ENCODE assay signal across 14 cellular contexts in genomic region chr15:73941871-73942635, GRCh38. TPM values are rescaled to one million over a fixed set of nuclear protein-coding genes. Genes with fewer than 3 reads are reported as not detected.
DNase-seq lines count a peak whose midpoint lies in the region; ATAC-seq and TF ChIP-seq lines count a peak whose summit lies in the region.
"Had no signal": no experiment of that assay in that cellular context is flagged by ENCODE, and none has a peak within 500 bp of the region (broad histone marks: within the 10 kb centered on the region; RNA-seq: fewer than 3 reads in every experiment).

No MANE protein-coding gene starts in this region.

- TF ChIP-seq CTCF in right atrium auricular region (IDR thresholded peaks at IDR 0.05): no peak

- intact Hi-C loops in Right ventricle myocardium inferior (cut with DNase I): no loop called here

- H3K27ac ChIP-seq in right atrium auricular region (peak overlapping the region; percentile 43 to 71), SJSA1 (peak overlapping the region; percentile 86)
- H3K27ac ChIP-seq: C4-2B, upper lobe of right lung had no signal

- H3K36me3 ChIP-seq in right atrium auricular region (peaks cover 5% of the 10 kb centered on the region), SJSA1 (no peaks in the 10 kb centered on the region)
- H3K36me3 ChIP-seq: upper lobe of right lung had no signal

- H3K4me1 ChIP-seq in right atrium auricular region: peaks cover 0 to 44% of the 10 kb centered on the region in 2 donors
- peaks cover 23% of the 10 kb centered on the region for H3K4me1 ChIP-seq in SJSA1 (replicated peaks)

- H3K9me3 ChIP-seq in right atrium auricular region (no peaks in the 10 kb centered on the region), SJSA1 (replicated peaks) (no peaks in the 10 kb centered on the region)
- H3K9me3 ChIP-seq: upper lobe of right lung had no signal

- DNase-seq in right atrium auricular region (ENCODE audit: low spot score) (no peak), Right ventricle myocardium inferior (ENCODE audit: missing footprints) (no peak), SJSA1 (ENCODE audit: low read depth in 1 of 2, low spot score in 2 of 2) (no peak), kidney tubule cell (ENCODE audit: low spot score) (peak; percentile 81), T1000 (lab: John Stamatoyannopoulos, UW) (no peak), NCI-H69 (lab: John Stamatoyannopoulos, UW) (no peak)
- no peak for DNase-seq in stimulated activated CD8-positive, alpha-beta memory T cell treated with anti-CD3 and anti-CD28 coated beads, Interleukin-4, amount 100 ng/mL, for 48 hours
- DNase-seq: amygdala, endodermal cell, GOT3, NCI-H1930, upper lobe of right lung had no signal

- H3K4me3 ChIP-seq in right atrium auricular region (no peak overlapping the region), SJSA1 (no peak overlapping the region)
- H3K4me3 ChIP-seq: upper lobe of right lung had no signal

- H3K27me3 ChIP-seq in right atrium auricular region (no peaks in the 10 kb centered on the region), SJSA1 (replicated peaks) (no peaks in the 10 kb centered on the region)
- H3K27me3 ChIP-seq: upper lobe of right lung had no signal

- no peak for ATAC-seq in Right ventricle myocardium inferior
- ATAC-seq in GM18861 (IDR thresholded peaks at IDR 0.05; ENCODE audit: unreplicated experiment): no peak
- ATAC-seq: upper lobe of right lung had no signal

RNA-seq across cellular contexts. Expression of gene LOXL1, which starts 15.8 kb away (rescaled TPM):
- 10 to 100 TPM; 22.2 to 59.0 TPM for total RNA-seq in right atrium auricular region
- total RNA-seq in Right ventricle myocardium inferior: 15.9 TPM
- total RNA-seq in SJSA1 (2014; rRNA removed; shearing (Covaris generic)): 8.3 and 10.1 TPM in 2 replicates

RNA-seq across cellular contexts. Expression of gene STOML1, which starts 50.0 kb away (rescaled TPM):
- total RNA-seq in right atrium auricular region (10 to 100 TPM; 11.8 to 23.5 TPM), Right ventricle myocardium inferior (31.2 TPM)
- 21.1 and 22.4 TPM in 2 replicates for total RNA-seq in SJSA1 (2014; rRNA removed; shearing (Covaris generic))

RNA-seq across cellular contexts. Expression of gene PML, which starts 52.5 kb away (rescaled TPM):
- 10 to 100 TPM; 27.3 to 36.1 TPM for total RNA-seq in right atrium auricular region
- 22.3 TPM for total RNA-seq in Right ventricle myocardium inferior
- total RNA-seq in SJSA1 (2014; rRNA removed; shearing (Covaris generic)): 27.1 and 41.6 TPM in 2 replicates
